Comparison of ENCODE assay signal across 34 cellular contexts in the genomic region with DNA sequence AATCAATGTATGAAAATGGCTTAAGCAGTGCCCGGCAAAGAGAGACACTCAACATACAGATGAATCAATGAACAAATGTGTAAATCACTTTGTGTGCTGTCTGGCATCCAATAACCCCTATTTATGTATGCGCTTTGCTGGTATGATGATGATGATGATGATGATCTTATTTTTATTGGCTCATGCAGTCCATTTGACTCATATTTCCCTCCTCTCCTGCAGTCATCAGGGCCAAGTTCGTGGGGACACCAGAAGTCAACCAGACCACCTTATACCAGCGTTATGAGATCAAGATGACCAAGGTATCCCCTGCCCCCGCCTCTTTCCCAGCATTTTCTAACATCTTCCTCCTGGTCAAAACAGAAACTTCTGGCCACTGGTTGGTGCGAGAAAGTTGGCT. TPM values are rescaled to one million over a fixed set of nuclear protein-coding genes. Genes with fewer than 3 reads are reported as not detected.
DNase-seq lines count a peak whose midpoint lies in the region; ATAC-seq, FAIRE-seq and TF ChIP-seq lines count a peak whose summit lies in the region.
"Had no signal": no experiment of that assay in that cellular context is flagged by ENCODE, and none has a peak within 500 bp of the region (broad histone marks: within the 10 kb centered on the region; RNA-seq: fewer than 3 reads in every experiment).

No MANE protein-coding gene starts in this region.

- no peak overlapping the region; the same call in 1 of the 2 replicates for H3K9ac ChIP-seq in IMR-90 (ENCODE audit: low read depth, low read length)

- H4K8ac ChIP-seq in IMR-90 (ENCODE audit: low read depth in 2 of 2, low read length in 2 of 2): peak overlapping the region in 1 of 2 experiments; percentile 40; a peak in 1 of 4 replicates

- H3K36me3 ChIP-seq in ACC112 (ENCODE audit: insufficient read depth, low read length) (no peaks in the 10 kb centered on the region), IMR-90 (ENCODE audit: control insufficient read depth, insufficient read depth, low read length) (peaks cover 23% of the 10 kb centered on the region)
- H3K36me3 ChIP-seq: vagina had no signal

- H4K5ac ChIP-seq in IMR-90 (ENCODE audit: low read depth, low read length): no peak overlapping the region

- TF ChIP-seq POLR2A in IMR-90 (IDR thresholded peaks at IDR 0.05; ENCODE audit: low read depth, low read length): peak; percentile 77

- CTCF ChIA-PET in IMR-90 (lab: Yijun Ruan, JAX) (no interaction called here), MCF 10A (lab: Yijun Ruan, JAX) (no interaction called here)

- no peaks in the 10 kb centered on the region for H3K9me3 ChIP-seq in IMR-90 (ENCODE audit: control insufficient read depth, insufficient read depth, low read length)
- H3K9me3 ChIP-seq: BLaER1 treated with 17β-estradiol and CSF1 and Interleukin-3, amounts not matched to agents 10 nM and 100 nM; body of pancreas; heart left ventricle; spleen; testis; vagina had no signal

- H3K4me2 ChIP-seq in IMR-90 (ENCODE audit: low read depth, low read length): peak overlapping the region; percentile 77

- H4K20me1 ChIP-seq in IMR-90 (ENCODE audit: insufficient read depth, low read length): peaks cover 30% of the 10 kb centered on the region

- H3K27ac ChIP-seq in ACC112 (ENCODE audit: low read depth, low read length): peak overlapping the region; percentile 62
- no peak overlapping the region for H3K27ac ChIP-seq in IMR-90 (ENCODE audit: insufficient read depth, low read length)
- H3K27ac ChIP-seq: BLaER1 treated with 17β-estradiol and CSF1 and Interleukin-3, amounts not matched to agents 10 nM and 100 nM; body of pancreas; spleen; testis; vagina had no signal

- no peak overlapping the region for H2AFZ ChIP-seq in ACC112 (ENCODE audit: low read length, unreplicated experiment)
- no peak overlapping the region for H2AFZ ChIP-seq in IMR-90 (replicated peaks; ENCODE audit: low read length, poor library complexity)

- H4K91ac ChIP-seq in IMR-90 (ENCODE audit: insufficient read depth, low read depth, low read length): no peak overlapping the region

- TF ChIP-seq CTCF in IMR-90 (conservative IDR thresholded peaks at IDR 0.05; ENCODE audit: low read depth, low read length): no peak
- no peak for TF ChIP-seq CTCF in MCF 10A (IDR thresholded peaks at IDR 0.05; ENCODE audit: unreplicated experiment)
- TF ChIP-seq CTCF in fibroblast of the aortic adventitia (IDR thresholded peaks at IDR 0.05; ENCODE audit: insufficient read depth, low read length): no peak

- dilution Hi-C loops in IMR-90 (cut with HindIII; ENCODE audit: low sequenced_read_pairs, unreplicated experiment): no loop called here

- BruUV-seq in IMR-90 (replicated peaks; lab: Mats Ljungman, UMichigan): no TSS peak
- no TSS peak for BruUV-seq in MCF 10A (replicated peaks; lab: Mats Ljungman, UMichigan)

- H3K4me1 ChIP-seq in ACC112 (ENCODE audit: control insufficient read depth, insufficient read depth, low read length, unreplicated experiment): peaks cover 21% of the 10 kb centered on the region
- peaks cover 8% of the 10 kb centered on the region for H3K4me1 ChIP-seq in IMR-90 (ENCODE audit: control insufficient read depth, insufficient read depth, low read length)
- H3K4me1 ChIP-seq: body of pancreas had no signal

- POLR2A ChIA-PET in IMR-90 (lab: Charles Lee; ENCODE audit: unreplicated experiment): no interaction called here
- POLR2A ChIA-PET in MCF 10A (lab: Yijun Ruan, JAX): no interaction called here

- in situ Hi-C loops in IMR-90 (cut with MboI; ENCODE audit: low sequenced_read_pairs): no loop called here

- H3K36me3 Mint-ChIP-seq in MCF 10A (ENCODE audit: insufficient read depth, unreplicated experiment): peaks cover 46% of the 10 kb centered on the region
- H3K36me3 Mint-ChIP-seq: stimulated activated memory B cell treated with anti-CD40 and anti-IgM and Interleukin-4, amounts not matched to agents 10 μg/mL and 1 μg/mL and 100 μg/mL, for 72 hours had no signal

- H3K27me3 ChIP-seq in ACC112 (ENCODE audit: insufficient read depth, low read length) (no peaks in the 10 kb centered on the region), IMR-90 (ENCODE audit: control insufficient read depth, insufficient read depth, low read length) (no peaks in the 10 kb centered on the region)
- H3K27me3 ChIP-seq: body of pancreas, testis, vagina had no signal

- H2BK5ac ChIP-seq in IMR-90 (ENCODE audit: low read depth, low read length, poor library complexity, severe bottlenecking): no peak overlapping the region

- no peaks in the 10 kb centered on the region for H3K27me3 Mint-ChIP-seq in MCF 10A (ENCODE audit: insufficient read depth, unreplicated experiment)
- H3K27me3 Mint-ChIP-seq: activated B cell treated with CpG ODN at 0.5 μM for 24 hours; activated naive CD8-positive, alpha-beta T cell treated with anti-CD3 and anti-CD28 coated beads, Interleukin-2, amount 10 ng/mL, durations not matched to agents 7 days and 5 days; stimulated activated memory B cell treated with anti-CD40 and anti-IgM and Interleukin-4, amounts not matched to agents 10 μg/mL and 1 μg/mL and 100 μg/mL, for 72 hours had no signal

- ATAC-seq in IMR-90 (ENCODE audit: low read depth) (no peak), HG03108 (IDR thresholded peaks at IDR 0.05; ENCODE audit: unreplicated experiment) (no peak)
- ATAC-seq: body of pancreas; GM12878; heart left ventricle; left colon; stimulated activated memory B cell treated with anti-CD40 and anti-IgM and Interleukin-4, amounts not matched to agents 10 μg/mL and 1 μg/mL and 100 μg/mL, for 72 hours had no signal

- H2BK20ac ChIP-seq in IMR-90 (ENCODE audit: low read depth, low read length): no peak overlapping the region

- peaks cover 3 to 30% of the 10 kb centered on the region in 2 experiments; a peak in 2 of 4 replicates for H3K79me1 ChIP-seq in IMR-90 (ENCODE audit: low read depth in 1 of 2, low read length in 2 of 2)

- H3K4me1 Mint-ChIP-seq in MCF 10A (ENCODE audit: insufficient read depth, unreplicated experiment): peaks cover 16% of the 10 kb centered on the region

- WGBS in IMR-90 (ENCODE audit: extremely low coverage in 2 of 2, insufficient read length in 1 of 2), 2 experiments: no CpG with 5 or more reads among the region's 6 CpGs

- no peaks in the 10 kb centered on the region for H3K9me1 ChIP-seq in IMR-90 (ENCODE audit: insufficient read depth, low read length)

- no peak overlapping the region for H2AK9ac ChIP-seq in IMR-90 (replicated peaks; ENCODE audit: low read depth, low read length, poor library complexity)

- no peak for FAIRE-seq in HTR-8/SVneo (lab: Jason Lieb, UNC)
- FAIRE-seq: GM12878, H54 had no signal

- no peaks in the 10 kb centered on the region for H3K9me3 Mint-ChIP-seq in MCF 10A (ENCODE audit: unreplicated experiment)
- H3K9me3 Mint-ChIP-seq: activated B cell treated with CpG ODN at 0.5 μM for 24 hours; activated naive CD8-positive, alpha-beta T cell treated with anti-CD3 and anti-CD28 coated beads, Interleukin-2, amount 10 ng/mL, durations not matched to agents 7 days and 5 days; stimulated activated memory B cell treated with anti-CD40 and anti-IgM and Interleukin-4, amounts not matched to agents 10 μg/mL and 1 μg/mL and 100 μg/mL, for 72 hours had no signal

- H2BK120ac ChIP-seq in IMR-90 (ENCODE audit: low read depth, low read length): no peak overlapping the region

- H2AK5ac ChIP-seq in IMR-90 (ENCODE audit: low read depth, low read length): no peak overlapping the region

- H3K27ac Mint-ChIP-seq in MCF 10A (ENCODE audit: low read depth, unreplicated experiment): peak overlapping the region; percentile 74
- H3K27ac Mint-ChIP-seq: activated B cell treated with CpG ODN at 0.5 μM for 24 hours; activated naive CD8-positive, alpha-beta T cell treated with anti-CD3 and anti-CD28 coated beads, Interleukin-2, amount 10 ng/mL, durations not matched to agents 7 days and 5 days; endodermal cell; stimulated activated memory B cell treated with anti-CD40 and anti-IgM and Interleukin-4, amounts not matched to agents 10 μg/mL and 1 μg/mL and 100 μg/mL, for 72 hours had no signal

- 0 out of 2 replicates have a peak overlapping the region, but pooled peaks have one; percentile 24 for H3K23ac ChIP-seq in IMR-90 (ENCODE audit: low read depth, low read length)

- no peak overlapping the region for H3K4ac ChIP-seq in IMR-90 (ENCODE audit: low read depth, low read length)

- no peak overlapping the region for H3K14ac ChIP-seq in IMR-90 (replicated peaks; ENCODE audit: low read depth, low read length)

- H3K79me2 ChIP-seq in ACC112 (ENCODE audit: control insufficient read depth, insufficient read depth, low read length, unreplicated experiment): peaks cover 22% of the 10 kb centered on the region

- H2BK15ac ChIP-seq in IMR-90 (ENCODE audit: low read depth, low read length): no peak overlapping the region

- TF ChIP-seq RAD21 in IMR-90 (IDR thresholded peaks at IDR 0.05; ENCODE audit: low read length): no peak

- intact Hi-C loops in IMR-90 (cut with micrococcal nuclease): loop anchor here (5.0 kb wide), 1 partner anchor 58 kb away; no protein-coding TSS in a partner anchor
- intact Hi-C loops in MCF 10A (cut with micrococcal nuclease): no loop called here

- DNase-seq in IMR-90 (no peak), MCF 10A (ENCODE audit: unreplicated experiment) (no peak), fibroblast of the aortic adventitia (ENCODE audit: low read depth) (no peak), HTR-8/SVneo (ENCODE audit: insufficient read length, low spot score) (no peak), cortex of kidney (lab: John Stamatoyannopoulos, UW) (no peak)
- no peak for DNase-seq in effector CD4-positive, alpha-beta T cell
- DNase-seq: ACHN; activated B cell treated with CpG ODN at 0.5 μM for 24 hours; activated CD4-positive, alpha-beta T cell treated with anti-CD3 and anti-CD28 coated beads, Interleukin-2, amount 50 U/mL, for 48 hours; activated CD8-positive, alpha-beta memory T cell treated with anti-CD3 and anti-CD28 coated beads, Interleukin-2, amount 50 U/mL, for 4 hours; activated naive CD8-positive, alpha-beta T cell treated with anti-CD3 and anti-CD28 coated beads, Interleukin-2, amount 10 ng/mL, durations not matched to agents 7 days and 5 days; body of pancreas; Calu3; DND-41; endodermal cell; heart left ventricle; Karpas-422; left colon; mesendoderm; NCI-H1048; NCI-H187; NCI-H226; NCI-H748 treated with DMSO at 0.1 percent for 48 hours; spleen; stimulated activated CD4-positive, alpha-beta T cell treated with anti-CD3 and anti-CD28 coated beads, Interleukin-2, amount 100 ng/mL, for 48 hours; T1000; testis had no signal

- H3K4me3 ChIP-seq in ACC112 (ENCODE audit: low read depth, low read length) (peak overlapping the region; percentile 79), IMR-90 (ENCODE audit: insufficient read depth, low read depth, low read length) (0 out of 2 replicates have a peak overlapping the region, but pooled peaks have one; percentile 4), fibroblast of the aortic adventitia (ENCODE audit: low read depth, low read length) (peak overlapping the region; percentile 82)
- H3K4me3 ChIP-seq: body of pancreas, GM12878, testis, vagina had no signal

- H3K18ac ChIP-seq in IMR-90 (ENCODE audit: low read depth, low read length): no peak overlapping the region

- H3K4me3 Mint-ChIP-seq in MCF 10A (ENCODE audit: unreplicated experiment): peak overlapping the region; percentile 76
- H3K4me3 Mint-ChIP-seq: activated B cell treated with CpG ODN at 0.5 μM for 24 hours; activated naive CD8-positive, alpha-beta T cell treated with anti-CD3 and anti-CD28 coated beads, Interleukin-2, amount 10 ng/mL, durations not matched to agents 7 days and 5 days; endodermal cell; stimulated activated memory B cell treated with anti-CD40 and anti-IgM and Interleukin-4, amounts not matched to agents 10 μg/mL and 1 μg/mL and 100 μg/mL, for 72 hours had no signal

- H3K56ac ChIP-seq in IMR-90 (ENCODE audit: extremely low read depth, insufficient read depth, low read length): no peak overlapping the region

RNA-seq across cellular contexts. Expression of a gene that starts 2.5 kb away (rescaled TPM):
- total RNA-seq in IMR-90 (2012; rRNA removed) (407 and 512 TPM in 2 replicates), MCF 10A (2022) (647 and 720 TPM in 2 replicates), fibroblast of the aortic adventitia (ENCODE audit: low replicate concordance) (834 and 863 TPM in 2 replicates)
- polyA plus RNA-seq in IMR-90 (2012; rRNA removed): 3,078 and 3,290 TPM in 2 replicates
- 2,220 and 2,243 TPM in 2 replicates for polyA plus RNA-seq in IMR-90 (2012; cell fraction: cytosol; rRNA removed)
- 514 and 755 TPM in 2 replicates for polyA plus RNA-seq in IMR-90 (2012; cell fraction: nucleus; rRNA removed; ENCODE audit: low replicate concordance)

RNA-seq across cellular contexts. Expression of a gene that starts 23.7 kb away (rescaled TPM):
- total RNA-seq in IMR-90 (2012; rRNA removed) (9.1 and 10.8 TPM in 2 replicates), MCF 10A (2022) (53.2 and 63.5 TPM in 2 replicates), fibroblast of the aortic adventitia (ENCODE audit: low replicate concordance) (9.2 and 20.9 TPM in 2 replicates)
- polyA plus RNA-seq in IMR-90 (2012; rRNA removed): 52.2 and 54.2 TPM in 2 replicates
- 49.7 and 53.0 TPM in 2 replicates for polyA plus RNA-seq in IMR-90 (2012; cell fraction: cytosol; rRNA removed)
- 107 and 180 TPM in 2 replicates for polyA plus RNA-seq in IMR-90 (2012; cell fraction: nucleus; rRNA removed; ENCODE audit: low replicate concordance)

RNA-seq across cellular contexts. Expression of a gene that starts 34.9 kb away (rescaled TPM):
- total RNA-seq in IMR-90 (2012; rRNA removed) (under 0.01 TPM in 2 replicates), MCF 10A (2022) (0.27 and 0.49 TPM in 2 replicates), fibroblast of the aortic adventitia (ENCODE audit: low replicate concordance) (0.09 TPM in 1 of 2 replicates, not detected in the other)
- polyA plus RNA-seq in IMR-90 (2012; rRNA removed): 0.56 and 0.63 TPM in 2 replicates
- polyA plus RNA-seq in IMR-90 (2012; cell fraction: cytosol; rRNA removed): 0.39 and 0.44 TPM in 2 replicates
- 0.33 and 0.71 TPM in 2 replicates for polyA plus RNA-seq in IMR-90 (2012; cell fraction: nucleus; rRNA removed; ENCODE audit: low replicate concordance)
- total RNA-seq: activated B cell treated with CpG ODN at 0.5 μM for 24 hours had no signal

RNA-seq across cellular contexts. Expression of a gene that starts 45.0 kb away (rescaled TPM):
- under 0.01 TPM in 2 replicates for total RNA-seq in IMR-90 (2012; rRNA removed)
- polyA plus RNA-seq in IMR-90 (2012; rRNA removed): 0.14 and 0.16 TPM in 2 replicates
- 0.08 TPM in 1 of 2 replicates, not detected in the other for polyA plus RNA-seq in IMR-90 (2012; cell fraction: cytosol; rRNA removed)
- 1.4 and 1.8 TPM in 2 replicates for polyA plus RNA-seq in IMR-90 (2012; cell fraction: nucleus; rRNA removed; ENCODE audit: low replicate concordance)
- 0.56 and 0.71 TPM in 2 replicates for total RNA-seq in MCF 10A (2022)
- 0.18 TPM in 1 of 2 replicates, not detected in the other for total RNA-seq in fibroblast of the aortic adventitia (ENCODE audit: low replicate concordance)

Comparison
In these comparisons a context has a peak if more than half of its experiments do, and no peak if none do; other contexts are left out.
1. H3K4me3 ChIP-seq: peak in every context shown above with its lines; median percentile 82 in fibroblast of the aortic adventitia; 79 in ACC112; 4 in IMR-90.